Comparison of ENCODE assay signal across 17 cellular contexts in genomic region chr10:48467669-48468068, GRCh38.
"Had no signal": no experiment of that assay in that cellular context is flagged by ENCODE, and none has a peak within 500 bp of the region (broad histone marks: within the 10 kb centered on the region; RNA-seq: fewer than 3 reads in every experiment).

No MANE protein-coding gene starts in this region.

- H3K27me3 ChIP-seq: brain microvascular endothelial cell, right atrium auricular region had no signal

- DNase-seq: activated CD4-positive, CD25-positive, alpha-beta regulatory T cell treated with anti-CD3 and anti-CD28 coated beads, Interleukin-2, amount 50 U/mL, for 72 hours; activated gamma-delta T cell; activated naive CD8-positive, alpha-beta T cell treated with anti-CD3 and anti-CD28 coated beads for 36 hours; activated T-cell treated with anti-CD3 and anti-CD28 coated beads, Interleukin-2, amount 50 U/mL, for 72 hours; anterior cingulate cortex; brain microvascular endothelial cell; cerebellar nuclear complex; effector memory CD8-positive, alpha-beta T cell; naive B cell; stimulated activated CD4-positive, alpha-beta T cell treated with anti-CD3 and anti-CD28 coated beads, Interleukin-2, amount 100 ng/mL, for 48 hours; stimulated activated naive CD4-positive, alpha-beta T cell; substantia nigra; SW 1271; transverse colon had no signal

- H3K4me1 ChIP-seq: transverse colon had no signal

- H3K27ac ChIP-seq: brain microvascular endothelial cell, neutrophil, right atrium auricular region, transverse colon had no signal

- H3K4me3 ChIP-seq: right atrium auricular region, transverse colon had no signal

- H3K9me3 ChIP-seq: neutrophil, right atrium auricular region, transverse colon had no signal

- ATAC-seq: activated T-cell treated with anti-CD3 and anti-CD28 coated beads, Interleukin-2, amount 50 U/mL, for 72 hours; effector memory CD8-positive, alpha-beta T cell; left lobe of liver had no signal

- H3K36me3 ChIP-seq: brain microvascular endothelial cell, neutrophil, right atrium auricular region, transverse colon had no signal
